13 cellular contexts compared by ENCODE assay signal in genomic region chr1:224528900-224529299, GRCh38.
A peak's percentile ranks its signal among the peaks of the same experiment; 100 is the strongest.
DNase-seq lines count a peak whose midpoint lies in the region; ATAC-seq, FAIRE-seq and TF ChIP-seq lines count a peak whose summit lies in the region.
"Had no signal": no experiment of that assay in that cellular context is flagged by ENCODE, and none has a peak within 500 bp of the region (broad histone marks: within the 10 kb centered on the region; RNA-seq: fewer than 3 reads in every experiment).

No MANE protein-coding gene starts in this region.

- no peak for FAIRE-seq in frontal cortex (lab: Jason Lieb, UNC)

- DNase-seq in NCI-H2196 (lab: John Stamatoyannopoulos, UW; ENCODE audit: unreplicated experiment) (peak; percentile 10), NCI-H2196 treated with DMSO at 0.1 percent for 48 hours (lab: John Stamatoyannopoulos, UW; ENCODE audit: unreplicated experiment) (no peak), SW480 (ENCODE audit: low spot score) (peak; percentile 47), fibroblast of villous mesenchyme (ENCODE audit: low read depth) (peak; percentile 89), frontal cortex (ENCODE audit: low spot score in 2 of 2) (no peak)
- no peak for DNase-seq in stimulated activated CD4-positive, alpha-beta T cell treated with anti-CD3 and anti-CD28 coated beads, Interleukin-12 subunit alpha, Interleukin-12 subunit beta, amount 100 ng/mL, for 4 hours
- DNase-seq: 8988T, caudate nucleus, NCI-H2029, T-cell had no signal

- ATAC-seq in GM19035 (IDR thresholded peaks at IDR 0.05; ENCODE audit: unreplicated experiment) (no peak), HG02678 (IDR thresholded peaks at IDR 0.05; ENCODE audit: unreplicated experiment) (no peak)
- ATAC-seq: T-cell had no signal

- H3K4me3 ChIP-seq in fibroblast of villous mesenchyme (ENCODE audit: low read depth, low read length): no peak overlapping the region
- H3K4me3 ChIP-seq: thoracic aorta had no signal

- TF ChIP-seq CTCF in fibroblast of villous mesenchyme (IDR thresholded peaks at IDR 0.05; ENCODE audit: insufficient read depth, low read depth, low read length): no peak

Comparison
In these comparisons a context has a peak if more than half of its experiments do, and no peak if none do; other contexts are left out.
1. DNase-seq: peak in NCI-H2196 (single experiment), SW480 (single experiment) and fibroblast of villous mesenchyme (single experiment); none in NCI-H2196 treated with DMSO at 0.1 percent for 48 hours (single experiment), stimulated activated CD4-positive, alpha-beta T cell treated with anti-CD3 and anti-CD28 coated beads, Interleukin-12 subunit alpha, Interleukin-12 subunit beta, amount 100 ng/mL, for 4 hours (single experiment) and frontal cortex (0 of 2).